1 cellular context compared by ENCODE assay signal in the genomic region with DNA sequence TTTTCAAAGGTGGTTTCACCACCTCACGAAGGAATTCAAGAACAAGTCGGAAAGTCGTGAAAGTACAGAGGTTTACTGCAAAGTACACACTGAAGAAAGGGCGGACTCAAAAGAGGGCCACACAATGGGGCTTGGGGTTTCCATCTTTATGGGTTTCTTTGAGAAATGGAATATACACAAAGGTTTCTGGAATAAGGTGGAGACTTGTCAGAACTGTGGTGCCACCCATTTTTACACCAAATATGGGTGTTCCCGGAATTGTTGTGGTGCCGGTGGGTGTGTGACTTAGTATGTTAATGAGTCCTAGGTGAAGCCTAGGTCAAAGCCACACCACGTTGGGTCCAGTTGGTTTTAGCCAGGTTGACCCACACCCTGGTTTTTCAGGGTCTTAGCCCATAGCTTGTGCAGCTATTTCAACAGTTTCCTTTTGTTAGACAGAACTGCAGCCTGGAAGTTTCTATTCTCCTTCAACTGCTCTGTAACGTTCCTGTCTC.
TF ChIP-seq lines count a peak whose summit lies in the region.

No MANE protein-coding gene starts in this region.

TF ChIP-seq in K562, 482 proteins besides CTCF, POLR2A, EP300 and RAD21 (continued from another document and continues in another):
- TF ChIP-seq HMBOX1 (IDR thresholded peaks at IDR 0.05) (peak; percentile 44; the same call in 1 of the 2 replicates), HDAC2 (IDR thresholded peaks at IDR 0.05) (peak; percentile 84), SMARCA4 (IDR thresholded peaks at IDR 0.05) (peak; percentile 46; the same call in 1 of the 2 replicates), U2AF2 (optimal IDR thresholded peaks at IDR 0.05; ENCODE audit: low read depth, low read length) (no peak), NCOA1 (IDR thresholded peaks at IDR 0.05; ENCODE audit: low read depth) (0 out of 2 replicates have a peak, but pooled peaks have one; percentile 27), ZNF696 (CRISPR knock-in tag; conservative IDR thresholded peaks at IDR 0.05) (no peak), ZNF551 (CRISPR knock-in tag; IDR thresholded peaks at IDR 0.05) (no peak), ID3 (CRISPR knock-in tag; IDR thresholded peaks at IDR 0.05) (no peak), ID3 (tag; IDR thresholded peaks at IDR 0.05) (0 out of 2 replicates have a peak, but pooled peaks have one; percentile 13), SREBF2 (CRISPR knock-in tag; IDR thresholded peaks at IDR 0.05) (0 out of 2 replicates have a peak, but pooled peaks have one; percentile 45), MED1 (CRISPR knock-in tag; IDR thresholded peaks at IDR 0.05; ENCODE audit: borderline replicate concordance) (no peak), SMARCB1 (IDR thresholded peaks at IDR 0.05; ENCODE audit: insufficient read length, low read depth) (no peak), TCF7 (IDR thresholded peaks at IDR 0.05; ENCODE audit: borderline replicate concordance) (no peak), NKRF (IDR thresholded peaks at IDR 0.05; ENCODE audit: borderline replicate concordance) (peak; percentile 57; the same call in 1 of the 2 replicates), TEAD4 (IDR thresholded peaks at IDR 0.05; ENCODE audit: low read length) (no peak), TEAD4 (CRISPR knock-in tag; IDR thresholded peaks at IDR 0.05; ENCODE audit: borderline replicate concordance) (no peak), NFRKB (IDR thresholded peaks at IDR 0.05; ENCODE audit: low read depth) (peak; percentile 40; the same call in 1 of the 2 replicates), PKNOX1 (IDR thresholded peaks at IDR 0.05) (peak; percentile 26), ZNF589 (CRISPR knock-in tag; IDR thresholded peaks at IDR 0.05; ENCODE audit: low read depth) (no peak), SP1 (CRISPR knock-in tag; IDR thresholded peaks at IDR 0.05) (peak; percentile 1; the same call in 1 of the 2 replicates), ZFP30 (CRISPR knock-in tag; IDR thresholded peaks at IDR 0.05; ENCODE audit: borderline replicate concordance) (no peak), EHMT2 (IDR thresholded peaks at IDR 0.05) (peak; percentile 95), CEBPG (CRISPR knock-in tag; IDR thresholded peaks at IDR 0.05) (no peak), CEBPG (tag; conservative IDR thresholded peaks at IDR 0.05 in 1 of 2, IDR thresholded peaks at IDR 0.05 in 1 of 2) (0 out of 4 replicates have a peak, but pooled peaks of 1 of the 2 experiments have one; percentile 20), ZNF395 (CRISPR knock-in tag; IDR thresholded peaks at IDR 0.05) (no peak), LEF1 (IDR thresholded peaks at IDR 0.05) (peak; percentile 41; the same call in 1 of the 2 replicates), RBM39 (optimal IDR thresholded peaks at IDR 0.05; ENCODE audit: low read depth, low read length) (peak; percentile 78), SRF (CRISPR knock-in tag; IDR thresholded peaks at IDR 0.05) (peak; percentile 65 to 93; a peak in 3 of 4 replicates), PML (IDR thresholded peaks at IDR 0.05; ENCODE audit: low read length) (no peak), L3MBTL2 (IDR thresholded peaks at IDR 0.05) (peak; percentile 72), ARNT (IDR thresholded peaks at IDR 0.05) (peak in 1 of 2 experiments; percentile 98; a peak in 2 of 4 replicates), CBX3 (IDR thresholded peaks at IDR 0.05; ENCODE audit: borderline replicate concordance in 1 of 2, low read length in 2 of 2) (peak in 1 of 2 experiments; percentile 64; a peak in 1 of 3 replicates)
- TF ChIP-seq, protein P1, sequence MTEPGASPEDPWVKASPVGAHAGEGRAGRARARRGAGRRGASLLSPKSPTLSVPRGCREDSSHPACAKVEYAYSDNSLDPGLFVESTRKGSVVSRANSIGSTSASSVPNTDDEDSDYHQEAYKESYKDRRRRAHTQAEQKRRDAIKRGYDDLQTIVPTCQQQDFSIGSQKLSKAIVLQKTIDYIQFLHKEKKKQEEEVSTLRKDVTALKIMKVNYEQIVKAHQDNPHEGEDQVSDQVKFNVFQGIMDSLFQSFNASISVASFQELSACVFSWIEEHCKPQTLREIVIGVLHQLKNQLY (CRISPR knock-in tag; conservative IDR thresholded peaks at IDR 0.05): no peak
- TF ChIP-seq, protein P2, sequence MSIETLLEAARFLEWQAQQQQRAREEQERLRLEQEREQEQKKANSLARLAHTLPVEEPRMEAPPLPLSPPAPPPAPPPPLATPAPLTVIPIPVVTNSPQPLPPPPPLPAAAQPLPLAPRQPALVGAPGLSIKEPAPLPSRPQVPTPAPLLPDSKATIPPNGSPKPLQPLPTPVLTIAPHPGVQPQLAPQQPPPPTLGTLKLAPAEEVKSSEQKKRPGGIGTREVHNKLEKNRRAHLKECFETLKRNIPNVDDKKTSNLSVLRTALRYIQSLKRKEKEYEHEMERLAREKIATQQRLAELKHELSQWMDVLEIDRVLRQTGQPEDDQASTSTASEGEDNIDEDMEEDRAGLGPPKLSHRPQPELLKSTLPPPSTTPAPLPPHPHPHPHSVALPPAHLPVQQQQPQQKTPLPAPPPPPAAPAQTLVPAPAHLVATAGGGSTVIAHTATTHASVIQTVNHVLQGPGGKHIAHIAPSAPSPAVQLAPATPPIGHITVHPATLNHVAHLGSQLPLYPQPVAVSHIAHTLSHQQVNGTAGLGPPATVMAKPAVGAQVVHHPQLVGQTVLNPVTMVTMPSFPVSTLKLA (conservative IDR thresholded peaks at IDR 0.05): no peak; a peak in 1 of 4 replicates
- TF ChIP-seq, protein P3, sequence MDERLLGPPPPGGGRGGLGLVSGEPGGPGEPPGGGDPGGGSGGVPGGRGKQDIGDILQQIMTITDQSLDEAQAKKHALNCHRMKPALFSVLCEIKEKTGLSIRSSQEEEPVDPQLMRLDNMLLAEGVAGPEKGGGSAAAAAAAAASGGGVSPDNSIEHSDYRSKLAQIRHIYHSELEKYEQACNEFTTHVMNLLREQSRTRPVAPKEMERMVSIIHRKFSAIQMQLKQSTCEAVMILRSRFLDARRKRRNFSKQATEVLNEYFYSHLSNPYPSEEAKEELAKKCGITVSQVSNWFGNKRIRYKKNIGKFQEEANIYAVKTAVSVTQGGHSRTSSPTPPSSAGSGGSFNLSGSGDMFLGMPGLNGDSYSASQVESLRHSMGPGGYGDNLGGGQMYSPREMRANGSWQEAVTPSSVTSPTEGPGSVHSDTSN (CRISPR knock-in tag; IDR thresholded peaks at IDR 0.05; ENCODE audit: low read depth): no peak
- TF ChIP-seq, protein P3 (tag; conservative IDR thresholded peaks at IDR 0.05; ENCODE audit: low read depth): no peak
- TF ChIP-seq, protein P4, sequence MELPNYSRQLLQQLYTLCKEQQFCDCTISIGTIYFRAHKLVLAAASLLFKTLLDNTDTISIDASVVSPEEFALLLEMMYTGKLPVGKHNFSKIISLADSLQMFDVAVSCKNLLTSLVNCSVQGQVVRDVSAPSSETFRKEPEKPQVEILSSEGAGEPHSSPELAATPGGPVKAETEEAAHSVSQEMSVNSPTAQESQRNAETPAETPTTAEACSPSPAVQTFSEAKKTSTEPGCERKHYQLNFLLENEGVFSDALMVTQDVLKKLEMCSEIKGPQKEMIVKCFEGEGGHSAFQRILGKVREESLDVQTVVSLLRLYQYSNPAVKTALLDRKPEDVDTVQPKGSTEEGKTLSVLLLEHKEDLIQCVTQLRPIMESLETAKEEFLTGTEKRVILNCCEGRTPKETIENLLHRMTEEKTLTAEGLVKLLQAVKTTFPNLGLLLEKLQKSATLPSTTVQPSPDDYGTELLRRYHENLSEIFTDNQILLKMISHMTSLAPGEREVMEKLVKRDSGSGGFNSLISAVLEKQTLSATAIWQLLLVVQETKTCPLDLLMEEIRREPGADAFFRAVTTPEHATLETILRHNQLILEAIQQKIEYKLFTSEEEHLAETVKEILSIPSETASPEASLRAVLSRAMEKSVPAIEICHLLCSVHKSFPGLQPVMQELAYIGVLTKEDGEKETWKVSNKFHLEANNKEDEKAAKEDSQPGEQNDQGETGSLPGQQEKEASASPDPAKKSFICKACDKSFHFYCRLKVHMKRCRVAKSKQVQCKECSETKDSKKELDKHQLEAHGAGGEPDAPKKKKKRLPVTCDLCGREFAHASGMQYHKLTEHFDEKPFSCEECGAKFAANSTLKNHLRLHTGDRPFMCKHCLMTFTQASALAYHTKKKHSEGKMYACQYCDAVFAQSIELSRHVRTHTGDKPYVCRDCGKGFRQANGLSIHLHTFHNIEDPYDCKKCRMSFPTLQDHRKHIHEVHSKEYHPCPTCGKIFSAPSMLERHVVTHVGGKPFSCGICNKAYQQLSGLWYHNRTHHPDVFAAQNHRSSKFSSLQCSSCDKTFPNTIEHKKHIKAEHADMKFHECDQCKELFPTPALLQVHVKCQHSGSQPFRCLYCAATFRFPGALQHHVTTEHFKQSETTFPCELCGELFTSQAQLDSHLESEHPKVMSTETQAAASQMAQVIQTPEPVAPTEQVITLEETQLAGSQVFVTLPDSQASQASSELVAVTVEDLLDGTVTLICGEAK (IDR thresholded peaks at IDR 0.05): 0 out of 2 replicates have a peak, but pooled peaks have one; percentile 36
- TF ChIP-seq, protein P4 (CRISPR knock-in tag; IDR thresholded peaks at IDR 0.05): no peak
